In the genomic region with DNA sequence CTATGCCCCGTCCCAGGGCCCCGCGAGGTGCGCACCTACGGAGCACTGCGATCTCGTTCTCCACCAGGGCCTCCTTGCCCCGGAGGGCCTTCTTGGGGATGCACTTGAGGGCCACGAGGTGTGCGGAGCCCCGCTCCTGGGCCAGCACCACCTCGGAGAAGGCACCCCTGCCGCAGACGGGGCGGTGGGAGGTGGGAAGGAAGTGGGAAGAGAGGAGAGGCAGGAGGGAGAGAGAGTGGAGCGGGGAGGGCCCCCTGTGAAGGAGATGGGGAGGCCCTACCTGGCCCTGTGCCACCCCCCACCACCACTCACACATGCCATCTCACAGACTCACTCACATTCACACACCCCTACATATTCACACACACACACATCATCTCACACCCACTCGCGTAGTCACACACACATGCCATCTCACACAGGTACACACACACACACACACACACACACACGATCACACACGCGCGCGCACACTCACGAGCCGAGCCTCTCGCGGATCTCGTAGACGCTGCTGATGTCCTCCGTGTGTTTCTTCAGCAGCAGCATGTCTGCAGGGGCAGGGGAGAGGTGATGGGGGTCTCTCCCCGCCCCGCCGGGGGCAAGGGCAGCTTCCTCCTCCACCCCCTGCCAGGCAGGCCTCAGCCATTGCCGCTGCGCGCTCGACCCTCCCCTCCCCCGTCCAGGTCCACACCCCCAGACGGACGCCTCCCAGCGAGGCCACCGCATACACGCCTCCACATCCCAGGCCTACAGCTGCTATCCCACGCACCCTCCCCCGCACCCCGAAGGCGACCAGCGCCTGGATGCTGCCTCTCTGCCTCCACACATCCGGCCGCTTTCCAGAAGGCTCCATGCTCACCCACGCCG, we compare ENCODE assay signal across 3 cellular contexts.
TF ChIP-seq lines count a peak whose summit lies in the region.

No MANE protein-coding gene starts in this region.

TF ChIP-seq in SK-N-SH, 30 proteins besides CTCF, POLR2A, EP300 and RAD21:
- no peak for TF ChIP-seq FOXJ3 (CRISPR knock-in tag; IDR thresholded peaks at IDR 0.05)
- TF ChIP-seq, protein P1, sequence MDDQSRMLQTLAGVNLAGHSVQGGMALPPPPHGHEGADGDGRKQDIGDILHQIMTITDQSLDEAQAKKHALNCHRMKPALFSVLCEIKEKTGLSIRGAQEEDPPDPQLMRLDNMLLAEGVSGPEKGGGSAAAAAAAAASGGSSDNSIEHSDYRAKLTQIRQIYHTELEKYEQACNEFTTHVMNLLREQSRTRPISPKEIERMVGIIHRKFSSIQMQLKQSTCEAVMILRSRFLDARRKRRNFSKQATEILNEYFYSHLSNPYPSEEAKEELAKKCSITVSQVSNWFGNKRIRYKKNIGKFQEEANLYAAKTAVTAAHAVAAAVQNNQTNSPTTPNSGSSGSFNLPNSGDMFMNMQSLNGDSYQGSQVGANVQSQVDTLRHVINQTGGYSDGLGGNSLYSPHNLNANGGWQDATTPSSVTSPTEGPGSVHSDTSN (IDR thresholded peaks at IDR 0.05) = no peak
- TF ChIP-seq, protein P2, sequence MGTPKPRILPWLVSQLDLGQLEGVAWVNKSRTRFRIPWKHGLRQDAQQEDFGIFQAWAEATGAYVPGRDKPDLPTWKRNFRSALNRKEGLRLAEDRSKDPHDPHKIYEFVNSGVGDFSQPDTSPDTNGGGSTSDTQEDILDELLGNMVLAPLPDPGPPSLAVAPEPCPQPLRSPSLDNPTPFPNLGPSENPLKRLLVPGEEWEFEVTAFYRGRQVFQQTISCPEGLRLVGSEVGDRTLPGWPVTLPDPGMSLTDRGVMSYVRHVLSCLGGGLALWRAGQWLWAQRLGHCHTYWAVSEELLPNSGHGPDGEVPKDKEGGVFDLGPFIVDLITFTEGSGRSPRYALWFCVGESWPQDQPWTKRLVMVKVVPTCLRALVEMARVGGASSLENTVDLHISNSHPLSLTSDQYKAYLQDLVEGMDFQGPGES (IDR thresholded peaks at IDR 0.05; ENCODE audit: low read depth, low read length) = no peak
TF ChIP-seq in SK-N-SH: peak in this region for 0.

TF ChIP-seq in SK-N-SH treated with all-trans-retinoic acid at 6 μM for 48 hours, 23 proteins besides CTCF, POLR2A, EP300 and RAD21:
- TF ChIP-seq, protein P3, sequence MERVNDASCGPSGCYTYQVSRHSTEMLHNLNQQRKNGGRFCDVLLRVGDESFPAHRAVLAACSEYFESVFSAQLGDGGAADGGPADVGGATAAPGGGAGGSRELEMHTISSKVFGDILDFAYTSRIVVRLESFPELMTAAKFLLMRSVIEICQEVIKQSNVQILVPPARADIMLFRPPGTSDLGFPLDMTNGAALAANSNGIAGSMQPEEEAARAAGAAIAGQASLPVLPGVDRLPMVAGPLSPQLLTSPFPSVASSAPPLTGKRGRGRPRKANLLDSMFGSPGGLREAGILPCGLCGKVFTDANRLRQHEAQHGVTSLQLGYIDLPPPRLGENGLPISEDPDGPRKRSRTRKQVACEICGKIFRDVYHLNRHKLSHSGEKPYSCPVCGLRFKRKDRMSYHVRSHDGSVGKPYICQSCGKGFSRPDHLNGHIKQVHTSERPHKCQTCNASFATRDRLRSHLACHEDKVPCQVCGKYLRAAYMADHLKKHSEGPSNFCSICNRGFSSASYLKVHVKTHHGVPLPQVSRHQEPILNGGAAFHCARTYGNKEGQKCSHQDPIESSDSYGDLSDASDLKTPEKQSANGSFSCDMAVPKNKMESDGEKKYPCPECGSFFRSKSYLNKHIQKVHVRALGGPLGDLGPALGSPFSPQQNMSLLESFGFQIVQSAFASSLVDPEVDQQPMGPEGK (CRISPR knock-in tag; IDR thresholded peaks at IDR 0.05; ENCODE audit: borderline replicate concordance) = no peak
- TF ChIP-seq ZNF8 (CRISPR knock-in tag; IDR thresholded peaks at IDR 0.05) (no peak), BACH2 (CRISPR knock-in tag; IDR thresholded peaks at IDR 0.05; ENCODE audit: borderline replicate concordance) (no peak), ZNF70 (CRISPR knock-in tag; IDR thresholded peaks at IDR 0.05) (no peak), ZFP3 (CRISPR knock-in tag; IDR thresholded peaks at IDR 0.05) (no peak), TOX (CRISPR knock-in tag; IDR thresholded peaks at IDR 0.05; ENCODE audit: borderline replicate concordance) (no peak), ZFP30 (CRISPR knock-in tag; IDR thresholded peaks at IDR 0.05) (no peak), PPARA (CRISPR knock-in tag; IDR thresholded peaks at IDR 0.05; ENCODE audit: borderline replicate concordance) (no peak), CSDC2 (CRISPR knock-in tag; IDR thresholded peaks at IDR 0.05) (no peak), ISL1 (CRISPR knock-in tag; IDR thresholded peaks at IDR 0.05) (no peak), TCF4 (CRISPR knock-in tag; IDR thresholded peaks at IDR 0.05; ENCODE audit: borderline replicate concordance) (no peak), ARNTL (CRISPR knock-in tag; IDR thresholded peaks at IDR 0.05; ENCODE audit: borderline replicate concordance, low read depth) (no peak), SNAI2 (CRISPR knock-in tag; IDR thresholded peaks at IDR 0.05) (no peak)
- TF ChIP-seq, protein P4, sequence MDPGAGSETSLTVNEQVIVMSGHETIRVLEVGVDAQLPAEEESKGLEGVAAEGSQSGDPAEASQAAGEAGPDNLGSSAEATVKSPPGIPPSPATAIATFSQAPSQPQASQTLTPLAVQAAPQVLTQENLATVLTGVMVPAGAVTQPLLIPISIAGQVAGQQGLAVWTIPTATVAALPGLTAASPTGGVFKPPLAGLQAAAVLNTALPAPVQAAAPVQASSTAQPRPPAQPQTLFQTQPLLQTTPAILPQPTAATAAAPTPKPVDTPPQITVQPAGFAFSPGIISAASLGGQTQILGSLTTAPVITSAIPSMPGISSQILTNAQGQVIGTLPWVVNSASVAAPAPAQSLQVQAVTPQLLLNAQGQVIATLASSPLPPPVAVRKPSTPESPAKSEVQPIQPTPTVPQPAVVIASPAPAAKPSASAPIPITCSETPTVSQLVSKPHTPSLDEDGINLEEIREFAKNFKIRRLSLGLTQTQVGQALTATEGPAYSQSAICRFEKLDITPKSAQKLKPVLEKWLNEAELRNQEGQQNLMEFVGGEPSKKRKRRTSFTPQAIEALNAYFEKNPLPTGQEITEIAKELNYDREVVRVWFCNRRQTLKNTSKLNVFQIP (CRISPR knock-in tag; IDR thresholded peaks at IDR 0.05; ENCODE audit: borderline replicate concordance, low read depth) = no peak
- TF ChIP-seq, protein P5, sequence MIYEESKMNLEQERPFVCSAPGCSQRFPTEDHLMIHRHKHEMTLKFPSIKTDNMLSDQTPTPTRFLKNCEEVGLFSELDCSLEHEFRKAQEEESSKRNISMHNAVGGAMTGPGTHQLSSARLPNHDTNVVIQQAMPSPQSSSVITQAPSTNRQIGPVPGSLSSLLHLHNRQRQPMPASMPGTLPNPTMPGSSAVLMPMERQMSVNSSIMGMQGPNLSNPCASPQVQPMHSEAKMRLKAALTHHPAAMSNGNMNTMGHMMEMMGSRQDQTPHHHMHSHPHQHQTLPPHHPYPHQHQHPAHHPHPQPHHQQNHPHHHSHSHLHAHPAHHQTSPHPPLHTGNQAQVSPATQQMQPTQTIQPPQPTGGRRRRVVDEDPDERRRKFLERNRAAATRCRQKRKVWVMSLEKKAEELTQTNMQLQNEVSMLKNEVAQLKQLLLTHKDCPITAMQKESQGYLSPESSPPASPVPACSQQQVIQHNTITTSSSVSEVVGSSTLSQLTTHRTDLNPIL (CRISPR knock-in tag; IDR thresholded peaks at IDR 0.05; ENCODE audit: low read depth) = no peak
- TF ChIP-seq, protein P6, sequence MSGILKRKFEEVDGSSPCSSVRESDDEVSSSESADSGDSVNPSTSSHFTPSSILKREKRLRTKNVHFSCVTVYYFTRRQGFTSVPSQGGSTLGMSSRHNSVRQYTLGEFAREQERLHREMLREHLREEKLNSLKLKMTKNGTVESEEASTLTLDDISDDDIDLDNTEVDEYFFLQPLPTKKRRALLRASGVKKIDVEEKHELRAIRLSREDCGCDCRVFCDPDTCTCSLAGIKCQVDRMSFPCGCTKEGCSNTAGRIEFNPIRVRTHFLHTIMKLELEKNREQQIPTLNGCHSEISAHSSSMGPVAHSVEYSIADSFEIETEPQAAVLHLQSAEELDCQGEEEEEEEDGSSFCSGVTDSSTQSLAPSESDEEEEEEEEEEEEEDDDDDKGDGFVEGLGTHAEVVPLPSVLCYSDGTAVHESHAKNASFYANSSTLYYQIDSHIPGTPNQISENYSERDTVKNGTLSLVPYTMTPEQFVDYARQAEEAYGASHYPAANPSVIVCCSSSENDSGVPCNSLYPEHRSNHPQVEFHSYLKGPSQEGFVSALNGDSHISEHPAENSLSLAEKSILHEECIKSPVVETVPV (CRISPR knock-in tag; IDR thresholded peaks at IDR 0.05) = no peak

TF ChIP-seq in WTC11, 78 proteins besides CTCF, POLR2A, EP300 and RAD21:
- TF ChIP-seq GTF2I (CRISPR knock-in tag; conservative IDR thresholded peaks at IDR 0.05) (no peak), OVOL2 (CRISPR knock-in tag; IDR thresholded peaks at IDR 0.05; ENCODE audit: borderline replicate concordance) (no peak), ZNF317 (CRISPR knock-in tag; IDR thresholded peaks at IDR 0.05; ENCODE audit: borderline replicate concordance, low read depth) (no peak)
- TF ChIP-seq, protein P7, sequence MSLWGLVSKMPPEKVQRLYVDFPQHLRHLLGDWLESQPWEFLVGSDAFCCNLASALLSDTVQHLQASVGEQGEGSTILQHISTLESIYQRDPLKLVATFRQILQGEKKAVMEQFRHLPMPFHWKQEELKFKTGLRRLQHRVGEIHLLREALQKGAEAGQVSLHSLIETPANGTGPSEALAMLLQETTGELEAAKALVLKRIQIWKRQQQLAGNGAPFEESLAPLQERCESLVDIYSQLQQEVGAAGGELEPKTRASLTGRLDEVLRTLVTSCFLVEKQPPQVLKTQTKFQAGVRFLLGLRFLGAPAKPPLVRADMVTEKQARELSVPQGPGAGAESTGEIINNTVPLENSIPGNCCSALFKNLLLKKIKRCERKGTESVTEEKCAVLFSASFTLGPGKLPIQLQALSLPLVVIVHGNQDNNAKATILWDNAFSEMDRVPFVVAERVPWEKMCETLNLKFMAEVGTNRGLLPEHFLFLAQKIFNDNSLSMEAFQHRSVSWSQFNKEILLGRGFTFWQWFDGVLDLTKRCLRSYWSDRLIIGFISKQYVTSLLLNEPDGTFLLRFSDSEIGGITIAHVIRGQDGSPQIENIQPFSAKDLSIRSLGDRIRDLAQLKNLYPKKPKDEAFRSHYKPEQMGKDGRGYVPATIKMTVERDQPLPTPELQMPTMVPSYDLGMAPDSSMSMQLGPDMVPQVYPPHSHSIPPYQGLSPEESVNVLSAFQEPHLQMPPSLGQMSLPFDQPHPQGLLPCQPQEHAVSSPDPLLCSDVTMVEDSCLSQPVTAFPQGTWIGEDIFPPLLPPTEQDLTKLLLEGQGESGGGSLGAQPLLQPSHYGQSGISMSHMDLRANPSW (CRISPR knock-in tag; conservative IDR thresholded peaks at IDR 0.05; ENCODE audit: low read depth) = no peak
